Comparison of ENCODE assay signal across 8 cellular contexts in genomic region chr14:69354383-69355154, GRCh38. TPM values are rescaled to one million over a fixed set of nuclear protein-coding genes. Genes with fewer than 3 reads are reported as not detected.
DNase-seq lines count a peak whose midpoint lies in the region; ATAC-seq and TF ChIP-seq lines count a peak whose summit lies in the region.

No MANE protein-coding gene starts in this region.

- H3K27me3 ChIP-seq in foreskin keratinocyte = peaks cover 22% of the 10 kb centered on the region

- H3K4me1 ChIP-seq in foreskin keratinocyte = peaks cover 5% of the 10 kb centered on the region

- H3K27me3 Mint-ChIP-seq in activated CD4-positive, alpha-beta T cell treated with anti-CD3 and anti-CD28 coated beads, Interleukin-2, amount 10 ng/mL, durations not matched to agents 7 days and 5 days = no peaks in the 10 kb centered on the region

- TF ChIP-seq CTCF in foreskin keratinocyte (conservative IDR thresholded peaks at IDR 0.05) = no peak

- ATAC-seq in HG03135 (IDR thresholded peaks at IDR 0.05; ENCODE audit: unreplicated experiment) (peak; percentile 87), foreskin keratinocyte (peak; percentile 69)

- POLR2A ChIA-PET in activated CD4-positive, alpha-beta T cell treated with anti-CD3 and anti-CD28 coated beads, Interleukin-2, amount 10 ng/mL, durations not matched to agents 7 days and 5 days (lab: Charles Lee) = no interaction called here

- H3K27ac ChIP-seq in foreskin keratinocyte = no peak overlapping the region

- DNase-seq in NCI-H510A treated with DMSO at 0.1 percent for 48 hours (lab: John Stamatoyannopoulos, UW) (peak; percentile 81), NCI-H510A (lab: John Stamatoyannopoulos, UW) (no peak), foreskin keratinocyte (peak; percentile 42 to 59), dermis blood vessel endothelial cell (no peak), DMS114 treated with DMSO at 0.1 percent for 48 hours (lab: John Stamatoyannopoulos, UW; ENCODE audit: unreplicated experiment) (no peak)
- DNase-seq in activated CD4-positive, alpha-beta T cell treated with anti-CD3 and anti-CD28 coated beads, Interleukin-2, amount 10 ng/mL, durations not matched to agents 7 days and 5 days = peak; percentile 69
- DNase-seq in stimulated activated CD8-positive, alpha-beta memory T cell treated with anti-CD3 and anti-CD28 coated beads, Interleukin-4, amount 100 ng/mL, for 24 hours (ENCODE audit: low read depth) = peak; percentile 36

- CTCF ChIA-PET in activated CD4-positive, alpha-beta T cell treated with anti-CD3 and anti-CD28 coated beads, Interleukin-2, amount 10 ng/mL, durations not matched to agents 7 days and 5 days (lab: Charles Lee) = interaction anchor here (0.7 to 1.6 kb wide), 3 partner anchors 10 to 40 kb away, joined by 3 to 5 read pairs (median 4); no protein-coding TSS in a partner anchor

- H3K9me3 Mint-ChIP-seq in activated CD4-positive, alpha-beta T cell treated with anti-CD3 and anti-CD28 coated beads, Interleukin-2, amount 10 ng/mL, durations not matched to agents 7 days and 5 days = no peaks in the 10 kb centered on the region

- no peaks in the 10 kb centered on the region for H3K36me3 Mint-ChIP-seq in activated CD4-positive, alpha-beta T cell treated with anti-CD3 and anti-CD28 coated beads, Interleukin-2, amount 10 ng/mL, durations not matched to agents 7 days and 5 days (ENCODE audit: low read depth)

- H3K4me1 Mint-ChIP-seq in activated CD4-positive, alpha-beta T cell treated with anti-CD3 and anti-CD28 coated beads, Interleukin-2, amount 10 ng/mL, durations not matched to agents 7 days and 5 days = peaks cover 18% of the 10 kb centered on the region

- H3K27ac Mint-ChIP-seq in activated CD4-positive, alpha-beta T cell treated with anti-CD3 and anti-CD28 coated beads, Interleukin-2, amount 10 ng/mL, durations not matched to agents 7 days and 5 days = peak overlapping the region; percentile 95

- peak overlapping the region; percentile 48 for H3K4me3 Mint-ChIP-seq in activated CD4-positive, alpha-beta T cell treated with anti-CD3 and anti-CD28 coated beads, Interleukin-2, amount 10 ng/mL, durations not matched to agents 7 days and 5 days

RNA-seq across cellular contexts. Expression of gene ERH, which starts 43.5 kb away (rescaled TPM):
- 100 to 1,000 TPM; 278 to 334 TPM for total RNA-seq in activated CD4-positive, alpha-beta T cell treated with anti-CD3 and anti-CD28 coated beads, Interleukin-2, amount 10 ng/mL, durations not matched to agents 7 days and 5 days
- total RNA-seq in foreskin keratinocyte = 191 and 216 TPM in 2 replicates
- 222 and 260 TPM in 2 replicates for polyA plus RNA-seq in foreskin keratinocyte
- 113 and 124 TPM in 2 replicates for total RNA-seq in dermis blood vessel endothelial cell

RNA-seq across cellular contexts. Expression of gene SLC39A9, which starts 43.9 kb away (rescaled TPM):
- total RNA-seq in activated CD4-positive, alpha-beta T cell treated with anti-CD3 and anti-CD28 coated beads, Interleukin-2, amount 10 ng/mL, durations not matched to agents 7 days and 5 days = 10 to 100 TPM; 43.7 to 50.4 TPM
- total RNA-seq in foreskin keratinocyte = 48.8 and 49.3 TPM in 2 replicates
- 15.7 and 17.6 TPM in 2 replicates for polyA plus RNA-seq in foreskin keratinocyte
- 125 and 156 TPM in 2 replicates for total RNA-seq in dermis blood vessel endothelial cell

Comparison
In these comparisons a context has a peak if more than half of its experiments do, and no peak if none do; other contexts are left out.
1. DNase-seq: peak in NCI-H510A treated with DMSO at 0.1 percent for 48 hours (single experiment), activated CD4-positive, alpha-beta T cell treated with anti-CD3 and anti-CD28 coated beads, Interleukin-2, amount 10 ng/mL, durations not matched to agents 7 days and 5 days (single experiment), foreskin keratinocyte (2 of 2) and stimulated activated CD8-positive, alpha-beta memory T cell treated with anti-CD3 and anti-CD28 coated beads, Interleukin-4, amount 100 ng/mL, for 24 hours (single experiment); none in NCI-H510A (single experiment), dermis blood vessel endothelial cell (single experiment) and DMS114 treated with DMSO at 0.1 percent for 48 hours (single experiment).